ENCODE assay signal across 18 cellular contexts in the genomic region with DNA sequence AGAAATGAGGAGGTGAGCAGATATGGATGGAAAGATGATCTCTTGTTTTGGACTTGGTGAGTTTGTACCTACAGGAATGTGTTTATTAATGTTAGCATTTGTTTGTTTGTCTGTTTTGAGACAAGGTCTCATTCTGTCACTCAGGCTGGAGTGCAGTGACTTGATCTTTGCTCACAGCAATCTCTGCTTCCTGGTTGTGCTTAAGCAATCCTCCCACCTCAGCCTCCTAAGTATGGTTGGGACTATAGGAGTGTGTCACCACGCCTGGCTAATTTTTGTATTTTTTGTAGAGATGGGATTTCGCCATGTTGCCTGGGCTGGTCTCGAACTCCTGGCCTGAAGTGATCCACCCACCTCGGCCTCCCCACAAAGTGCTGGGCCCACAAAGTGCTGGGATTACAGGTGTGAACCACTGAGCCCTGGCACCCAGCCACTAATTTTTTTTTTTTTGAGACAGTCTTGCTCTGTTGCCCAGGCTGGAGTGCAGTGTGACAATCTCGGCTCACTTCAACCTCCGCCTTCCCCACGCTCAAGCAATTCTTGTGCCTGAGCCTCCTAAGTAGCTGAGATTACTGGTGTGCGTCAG. TPM values are rescaled to one million over a fixed set of nuclear protein-coding genes. Genes with fewer than 3 reads are reported as not detected.
A peak's percentile ranks its signal among the peaks of the same experiment; 100 is the strongest.
DNase-seq lines count a peak whose midpoint lies in the region; ATAC-seq and TF ChIP-seq lines count a peak whose summit lies in the region.
"Had no signal": no experiment of that assay in that cellular context is flagged by ENCODE, and none has a peak within 500 bp of the region (broad histone marks: within the 10 kb centered on the region; RNA-seq: fewer than 3 reads in every experiment).

No MANE protein-coding gene starts in this region.

- no peak for DNase-seq in T-helper 2 cell treated with Interferon-gamma antibody and Interleukin-4, amounts not matched to agents 5 μg/mL and 100 μg/mL, for 36 hours (ENCODE audit: low spot score)
- DNase-seq in T-helper 2 cell (no peak), DND-41 (no peak), mucosa of descending colon (no peak), SW480 (ENCODE audit: low spot score) (no peak), esophagus squamous epithelium (lab: John Stamatoyannopoulos, UW) (no peak)
- DNase-seq in activated CD8-positive, alpha-beta T cell treated with anti-CD3 and anti-CD28 coated beads, Interleukin-2, amount 10 ng/mL, durations not matched to agents 7 days and 5 days = no peak
- DNase-seq: mammary epithelial cell; stimulated activated CD4-positive, alpha-beta T cell treated with anti-CD3 and anti-CD28 coated beads, Interleukin-15, amount 100 ng/mL, for 24 hours; stomach; WERI-Rb-1 had no signal

- peaks cover 92% of the 10 kb centered on the region for H3K79me2 ChIP-seq in DND-41 (ENCODE audit: insufficient read depth, low read length)

- H3K36me3 ChIP-seq in DND-41 (ENCODE audit: insufficient read depth, low read length) (peaks cover 66% of the 10 kb centered on the region), mucosa of descending colon (ENCODE audit: low read depth) (no peaks in the 10 kb centered on the region), esophagus squamous epithelium (peaks cover 0 to 58% (median 0%) of the 10 kb centered on the region in 3 donors)

- intact Hi-C loops in mucosa of descending colon (cut with DNase I, micrococcal nuclease) (no loop called here), esophagus squamous epithelium (cut with DNase I) (no loop called here)

- POLR2A ChIA-PET in activated CD8-positive, alpha-beta T cell treated with anti-CD3 and anti-CD28 coated beads, Interleukin-2, amount 10 ng/mL, durations not matched to agents 7 days and 5 days (lab: Charles Lee) = no interaction called here

- no peak overlapping the region for H2AFZ ChIP-seq in DND-41 (ENCODE audit: low read depth, low read length)

- H3K27ac ChIP-seq in DND-41 (ENCODE audit: low read length) = no peak overlapping the region
- no peak overlapping the region for H3K27ac ChIP-seq in esophagus squamous epithelium
- H3K27ac ChIP-seq: A549, C4-2B, stomach, WERI-Rb-1 had no signal

- TF ChIP-seq CTCF in DND-41 (IDR thresholded peaks at IDR 0.05; ENCODE audit: borderline replicate concordance, extremely low read depth, low read length, poor library complexity, severe bottlenecking) = no peak
- no peak for TF ChIP-seq CTCF in mucosa of descending colon (IDR thresholded peaks at IDR 0.05)
- no peak for TF ChIP-seq CTCF in esophagus squamous epithelium (IDR thresholded peaks at IDR 0.05)

- no peak for TF ChIP-seq POLR2A in esophagus squamous epithelium (IDR thresholded peaks at IDR 0.05)

- CTCF ChIA-PET in activated CD8-positive, alpha-beta T cell treated with anti-CD3 and anti-CD28 coated beads, Interleukin-2, amount 10 ng/mL, durations not matched to agents 7 days and 5 days (lab: Charles Lee) = no interaction called here

- no peaks in the 10 kb centered on the region for H3K9me3 Mint-ChIP-seq in T-helper 2 cell treated with Interferon-gamma antibody and Interleukin-4, amounts not matched to agents 5 μg/mL and 100 μg/mL, for 36 hours
- no peaks in the 10 kb centered on the region for H3K9me3 Mint-ChIP-seq in activated CD8-positive, alpha-beta T cell treated with anti-CD3 and anti-CD28 coated beads, Interleukin-2, amount 10 ng/mL, durations not matched to agents 7 days and 5 days (ENCODE audit: insufficient read depth)
- H3K9me3 Mint-ChIP-seq: neural crest cell had no signal

- peaks cover 40% of the 10 kb centered on the region for H3K4me1 Mint-ChIP-seq in T-helper 2 cell treated with Interferon-gamma antibody and Interleukin-4, amounts not matched to agents 5 μg/mL and 100 μg/mL, for 36 hours (ENCODE audit: low read depth)
- H3K4me1 Mint-ChIP-seq in activated CD8-positive, alpha-beta T cell treated with anti-CD3 and anti-CD28 coated beads, Interleukin-2, amount 10 ng/mL, durations not matched to agents 7 days and 5 days (ENCODE audit: low read depth) = peaks cover 58% of the 10 kb centered on the region

- H3K9ac ChIP-seq in DND-41 (ENCODE audit: low read depth, low read length) = no peak overlapping the region

- H3K27me3 ChIP-seq in DND-41 (ENCODE audit: insufficient read depth, low read length, poor library complexity) (no peaks in the 10 kb centered on the region), esophagus squamous epithelium (no peaks in the 10 kb centered on the region)
- H3K27me3 ChIP-seq: stomach had no signal

- H3K4me3 ChIP-seq in DND-41 (ENCODE audit: low read depth in 1 of 2, low read length in 2 of 2) (no peak overlapping the region), mucosa of descending colon (no peak overlapping the region), esophagus squamous epithelium (no peak overlapping the region)
- H3K4me3 ChIP-seq: A549, stomach had no signal

- WGBS in esophagus squamous epithelium, 2 donors = 96 to 98% methylated on average over 8 of the region's 8 CpGs

- H3K4me3 Mint-ChIP-seq in T-helper 2 cell treated with Interferon-gamma antibody and Interleukin-4, amounts not matched to agents 5 μg/mL and 100 μg/mL, for 36 hours = peak overlapping the region; percentile 57
- no peak overlapping the region for H3K4me3 Mint-ChIP-seq in activated CD8-positive, alpha-beta T cell treated with anti-CD3 and anti-CD28 coated beads, Interleukin-2, amount 10 ng/mL, durations not matched to agents 7 days and 5 days
- H3K4me3 Mint-ChIP-seq: neural crest cell had no signal

- H4K20me1 ChIP-seq in DND-41 (ENCODE audit: insufficient read depth, low read length) = peaks cover 31% of the 10 kb centered on the region; the same call in 1 of the 2 replicates

- ATAC-seq in DND-41 (ENCODE audit: insufficient read depth, low read depth) (0 out of 3 replicates have a peak, but pooled peaks have one; percentile 20), mucosa of descending colon (peak; percentile 72), GM19455 (IDR thresholded peaks at IDR 0.05; ENCODE audit: unreplicated experiment) (no peak)
- ATAC-seq in activated CD8-positive, alpha-beta T cell treated with anti-CD3 and anti-CD28 coated beads, Interleukin-2, amount 10 ng/mL, durations not matched to agents 7 days and 5 days = no peak
- ATAC-seq: A549, Panc1 had no signal

- H3K4me1 ChIP-seq in DND-41 (ENCODE audit: insufficient read depth, low read length) (peaks cover 10% of the 10 kb centered on the region; the same call in 1 of the 2 replicates), mucosa of descending colon (ENCODE audit: low read depth) (no peaks in the 10 kb centered on the region), esophagus squamous epithelium (peaks cover 0 to 6% (median 0%) of the 10 kb centered on the region in 3 donors)
- H3K4me1 ChIP-seq: A549 had no signal

- peaks cover 55% of the 10 kb centered on the region for H3K36me3 Mint-ChIP-seq in T-helper 2 cell treated with Interferon-gamma antibody and Interleukin-4, amounts not matched to agents 5 μg/mL and 100 μg/mL, for 36 hours (ENCODE audit: low read depth)
- peaks cover 65% of the 10 kb centered on the region for H3K36me3 Mint-ChIP-seq in activated CD8-positive, alpha-beta T cell treated with anti-CD3 and anti-CD28 coated beads, Interleukin-2, amount 10 ng/mL, durations not matched to agents 7 days and 5 days (ENCODE audit: low read depth)

- H3K27me3 Mint-ChIP-seq in T-helper 2 cell treated with Interferon-gamma antibody and Interleukin-4, amounts not matched to agents 5 μg/mL and 100 μg/mL, for 36 hours (ENCODE audit: low read depth) = no peaks in the 10 kb centered on the region
- H3K27me3 Mint-ChIP-seq in activated CD8-positive, alpha-beta T cell treated with anti-CD3 and anti-CD28 coated beads, Interleukin-2, amount 10 ng/mL, durations not matched to agents 7 days and 5 days (ENCODE audit: low read depth) = no peaks in the 10 kb centered on the region

- H3K9me3 ChIP-seq in DND-41 (ENCODE audit: insufficient read depth, low read length, severe bottlenecking) (no peaks in the 10 kb centered on the region), mucosa of descending colon (no peaks in the 10 kb centered on the region), esophagus squamous epithelium (no peaks in the 10 kb centered on the region)
- H3K9me3 ChIP-seq: A549, stomach had no signal

- peak overlapping the region; percentile 44 for H3K27ac Mint-ChIP-seq in T-helper 2 cell treated with Interferon-gamma antibody and Interleukin-4, amounts not matched to agents 5 μg/mL and 100 μg/mL, for 36 hours
- H3K27ac Mint-ChIP-seq in activated CD8-positive, alpha-beta T cell treated with anti-CD3 and anti-CD28 coated beads, Interleukin-2, amount 10 ng/mL, durations not matched to agents 7 days and 5 days = peak overlapping the region; percentile 21

- no peak overlapping the region for H3K4me2 ChIP-seq in DND-41 (ENCODE audit: insufficient read depth, low read length)
- H3K4me2 ChIP-seq: A549 had no signal

RNA-seq across cellular contexts. Expression of gene CASP8AP2, which starts 7.0 kb away (rescaled TPM):
- 10 to 100 TPM; 42.5 to 47.3 TPM for total RNA-seq in activated CD8-positive, alpha-beta T cell treated with anti-CD3 and anti-CD28 coated beads, Interleukin-2, amount 10 ng/mL, durations not matched to agents 7 days and 5 days
- total RNA-seq in mucosa of descending colon (10 to 100 TPM; 11.7 to 23.3 (median 15.7) TPM), esophagus squamous epithelium (10 to 100 TPM in 3 of 4 donors, 1 to 10 TPM in 1; 6.0 to 17.2 (median 11.3) TPM)

RNA-seq across cellular contexts. Expression of gene MDN1, which starts 17.1 kb away (rescaled TPM):
- total RNA-seq in activated CD8-positive, alpha-beta T cell treated with anti-CD3 and anti-CD28 coated beads, Interleukin-2, amount 10 ng/mL, durations not matched to agents 7 days and 5 days = 10 to 100 TPM; 58.2 to 64.7 TPM
- total RNA-seq in mucosa of descending colon = 10 to 100 TPM; 23.6 to 37.8 (median 32.5) TPM
- total RNA-seq in esophagus squamous epithelium = 10 to 100 TPM; 13.1 to 44.6 (median 20.8) TPM

RNA-seq across cellular contexts. Expression of gene GJA10, which starts 57.5 kb away (rescaled TPM):
- total RNA-seq in activated CD8-positive, alpha-beta T cell treated with anti-CD3 and anti-CD28 coated beads, Interleukin-2, amount 10 ng/mL, durations not matched to agents 7 days and 5 days = not detected
- not detected for total RNA-seq in mucosa of descending colon
- total RNA-seq in esophagus squamous epithelium = not detected
- total RNA-seq: Daoy, mammary epithelial cell, neural crest cell, stomach, urinary bladder had no signal

Comparison
In these comparisons a context has a peak if more than half of its experiments do, and no peak if none do; other contexts are left out.
1. ATAC-seq: peak in DND-41 (single experiment) and mucosa of descending colon (single experiment); none in activated CD8-positive, alpha-beta T cell treated with anti-CD3 and anti-CD28 coated beads, Interleukin-2, amount 10 ng/mL, durations not matched to agents 7 days and 5 days (single experiment) and GM19455 (single experiment).